15 cellular contexts compared by ENCODE assay signal in the genomic region with DNA sequence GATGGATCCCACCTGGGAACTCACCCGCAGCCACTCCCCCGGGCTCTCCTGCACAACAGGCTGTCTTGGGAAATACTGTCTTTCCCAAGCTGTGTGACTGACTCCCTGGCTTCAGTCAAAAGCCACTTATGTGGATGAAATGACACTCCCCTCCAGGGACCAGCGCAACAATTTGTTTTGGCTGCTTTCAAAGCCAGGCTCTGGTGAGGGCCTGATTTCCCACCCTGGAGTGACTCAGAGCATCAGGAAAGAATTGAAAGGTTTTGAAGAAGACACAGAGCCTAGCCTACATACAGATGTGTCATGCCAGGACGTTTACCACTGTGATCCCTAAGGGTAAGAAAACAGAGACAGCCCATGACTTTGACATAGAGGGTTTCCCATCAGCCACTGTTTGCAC.
DNase-seq lines count a peak whose midpoint lies in the region; ATAC-seq and TF ChIP-seq lines count a peak whose summit lies in the region.
"Had no signal": no experiment of that assay in that cellular context is flagged by ENCODE, and none has a peak within 500 bp of the region (broad histone marks: within the 10 kb centered on the region; RNA-seq: fewer than 3 reads in every experiment).

No MANE protein-coding gene starts in this region.

- no peak overlapping the region for H3K4me3 ChIP-seq in coronary artery
- H3K4me3 ChIP-seq: heart left ventricle, neural progenitor cell had no signal

- DNase-seq in EH (ENCODE audit: low read depth) (peak; percentile 41), NCI-H2029 (lab: John Stamatoyannopoulos, UW) (peak; percentile 35), coronary artery (ENCODE audit: low spot score) (peak; percentile 81), myocyte (ENCODE audit: low read depth) (peak; percentile 37), amniotic stem cell (lab: John Stamatoyannopoulos, UW) (no peak)
- DNase-seq: activated CD4-positive, CD25-positive, alpha-beta regulatory T cell; CD4-positive, alpha-beta memory T cell; effector CD4-positive, alpha-beta T cell; heart left ventricle; HFFc6; NCI-H1417 had no signal

- ATAC-seq in GM18520 (IDR thresholded peaks at IDR 0.05; ENCODE audit: unreplicated experiment) (no peak), HG02885 (IDR thresholded peaks at IDR 0.05; ENCODE audit: poor library complexity, unreplicated experiment) (no peak), HG03432 (IDR thresholded peaks at IDR 0.05; ENCODE audit: unreplicated experiment) (no peak)
- ATAC-seq: heart left ventricle had no signal

- H3K27ac ChIP-seq in coronary artery = no peak overlapping the region
- H3K27ac ChIP-seq: heart left ventricle, neural progenitor cell had no signal

- no peak for TF ChIP-seq CTCF in coronary artery (IDR thresholded peaks at IDR 0.05)
